11 cellular contexts compared by ENCODE assay signal in the genomic region with DNA sequence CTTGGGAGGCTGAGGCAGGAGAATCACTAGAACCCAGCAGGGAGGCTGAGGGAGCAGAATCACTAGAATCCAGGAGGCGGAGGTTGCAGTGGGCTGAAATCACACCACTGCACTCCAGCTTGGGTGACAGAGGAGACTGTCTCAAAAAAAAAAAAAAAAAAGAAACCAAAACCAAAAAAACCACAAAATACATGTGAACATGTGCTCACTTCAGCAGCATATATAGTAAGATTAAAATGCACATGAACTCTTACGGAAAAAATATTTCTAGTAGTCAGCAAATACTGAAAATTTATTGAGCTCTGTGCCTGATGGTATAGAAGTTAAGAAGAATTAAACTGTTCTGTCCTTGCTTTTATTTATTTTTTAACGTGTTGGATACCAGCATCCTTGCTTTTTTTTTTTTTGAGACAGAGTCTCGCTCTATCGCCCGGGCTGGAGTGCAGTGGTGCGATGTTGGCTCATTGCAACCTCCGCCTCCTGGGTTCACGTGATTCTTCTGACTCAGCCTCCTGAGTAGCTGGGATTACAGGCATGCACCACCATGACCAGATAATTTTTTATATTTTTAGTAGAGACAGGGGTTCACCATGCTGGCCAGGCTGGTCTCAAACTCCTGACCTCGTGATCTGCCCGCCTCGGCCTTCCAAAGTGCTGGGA. TPM values are rescaled to one million over a fixed set of nuclear protein-coding genes. Genes with fewer than 3 reads are reported as not detected.
DNase-seq lines count a peak whose midpoint lies in the region; ATAC-seq lines count a peak whose summit lies in the region.
"Had no signal": no experiment of that assay in that cellular context is flagged by ENCODE, and none has a peak within 500 bp of the region (broad histone marks: within the 10 kb centered on the region; RNA-seq: fewer than 3 reads in every experiment).

No MANE protein-coding gene starts in this region.

- no peaks in the 10 kb centered on the region for H3K36me3 Mint-ChIP-seq in activated CD8-positive, alpha-beta T cell treated with anti-CD3 and anti-CD28 coated beads, Interleukin-2, amount 10 ng/mL, durations not matched to agents 7 days and 5 days (ENCODE audit: low read depth)

- CTCF ChIA-PET in activated CD8-positive, alpha-beta T cell treated with anti-CD3 and anti-CD28 coated beads, Interleukin-2, amount 10 ng/mL, durations not matched to agents 7 days and 5 days (lab: Charles Lee) = interaction anchor here (1.1 kb wide), 1 partner anchor 31 kb away, joined by 3 read pairs; no protein-coding TSS in a partner anchor

- DNase-seq in activated T-cell treated with anti-CD3 and anti-CD28 coated beads for 4 hours (peak; percentile 34), islet precursor cell (no peak)
- no peak for DNase-seq in activated T-cell treated with anti-CD3 and anti-CD28 coated beads, Interleukin-2, amount 50 U/mL, for 1 hour
- DNase-seq in activated CD8-positive, alpha-beta T cell treated with anti-CD3 and anti-CD28 coated beads, Interleukin-2, amount 10 ng/mL, durations not matched to agents 7 days and 5 days = peak; percentile 47
- peak; percentile 12 to 74 (median 38) for DNase-seq in stimulated activated naive CD4-positive, alpha-beta T cell (lab: John Stamatoyannopoulos, UW)
- no peak for DNase-seq in effector CD4-positive, alpha-beta T cell
- DNase-seq: NCI-H1092 treated with DMSO at 0.1 percent for 48 hours, pancreas, Right ventricle myocardium superior had no signal

- H3K27me3 Mint-ChIP-seq in activated CD8-positive, alpha-beta T cell treated with anti-CD3 and anti-CD28 coated beads, Interleukin-2, amount 10 ng/mL, durations not matched to agents 7 days and 5 days (ENCODE audit: low read depth) = no peaks in the 10 kb centered on the region

- H3K4me3 Mint-ChIP-seq in activated CD8-positive, alpha-beta T cell treated with anti-CD3 and anti-CD28 coated beads, Interleukin-2, amount 10 ng/mL, durations not matched to agents 7 days and 5 days = peak overlapping the region; percentile 12

- ATAC-seq in HG03159 (IDR thresholded peaks at IDR 0.05; ENCODE audit: unreplicated experiment) (peak; percentile 81), GM21529 (IDR thresholded peaks at IDR 0.05; ENCODE audit: unreplicated experiment) (no peak)
- peak; percentile 76 for ATAC-seq in activated CD8-positive, alpha-beta T cell treated with anti-CD3 and anti-CD28 coated beads, Interleukin-2, amount 10 ng/mL, durations not matched to agents 7 days and 5 days
- ATAC-seq: pancreas had no signal

- no peaks in the 10 kb centered on the region for H3K9me3 Mint-ChIP-seq in activated CD8-positive, alpha-beta T cell treated with anti-CD3 and anti-CD28 coated beads, Interleukin-2, amount 10 ng/mL, durations not matched to agents 7 days and 5 days (ENCODE audit: insufficient read depth)

- POLR2A ChIA-PET in activated CD8-positive, alpha-beta T cell treated with anti-CD3 and anti-CD28 coated beads, Interleukin-2, amount 10 ng/mL, durations not matched to agents 7 days and 5 days (lab: Charles Lee) = interaction anchor here (1.3 to 2.1 kb wide), 3 partner anchors 9 to 20 kb away, joined by 3 to 9 read pairs (median 8); a partner anchor contains a TSS

- H3K27ac Mint-ChIP-seq in activated CD8-positive, alpha-beta T cell treated with anti-CD3 and anti-CD28 coated beads, Interleukin-2, amount 10 ng/mL, durations not matched to agents 7 days and 5 days = peak overlapping the region; percentile 21

- H3K4me1 Mint-ChIP-seq in activated CD8-positive, alpha-beta T cell treated with anti-CD3 and anti-CD28 coated beads, Interleukin-2, amount 10 ng/mL, durations not matched to agents 7 days and 5 days (ENCODE audit: low read depth) = peaks cover 24% of the 10 kb centered on the region

RNA-seq across cellular contexts. Expression of a gene that starts 9.6 kb away (rescaled TPM):
- 1 to 10 TPM; 4.8 to 5.2 TPM for total RNA-seq in activated CD8-positive, alpha-beta T cell treated with anti-CD3 and anti-CD28 coated beads, Interleukin-2, amount 10 ng/mL, durations not matched to agents 7 days and 5 days

RNA-seq across cellular contexts. Expression of a gene that starts 18.3 kb away (rescaled TPM):
- 100 to 1,000 TPM; 512 to 515 TPM for total RNA-seq in activated CD8-positive, alpha-beta T cell treated with anti-CD3 and anti-CD28 coated beads, Interleukin-2, amount 10 ng/mL, durations not matched to agents 7 days and 5 days

RNA-seq across cellular contexts. Expression of a gene that starts 55.9 kb away (rescaled TPM):
- total RNA-seq in activated CD8-positive, alpha-beta T cell treated with anti-CD3 and anti-CD28 coated beads, Interleukin-2, amount 10 ng/mL, durations not matched to agents 7 days and 5 days = not detected
- total RNA-seq: Right ventricle myocardium superior had no signal

Comparison
In these comparisons a context has a peak if more than half of its experiments do, and no peak if none do; other contexts are left out.
1. DNase-seq: peak in activated T-cell treated with anti-CD3 and anti-CD28 coated beads for 4 hours (single experiment), activated CD8-positive, alpha-beta T cell treated with anti-CD3 and anti-CD28 coated beads, Interleukin-2, amount 10 ng/mL, durations not matched to agents 7 days and 5 days (single experiment) and stimulated activated naive CD4-positive, alpha-beta T cell (6 of 6); none in activated T-cell treated with anti-CD3 and anti-CD28 coated beads, Interleukin-2, amount 50 U/mL, for 1 hour (single experiment), islet precursor cell (single experiment) and effector CD4-positive, alpha-beta T cell (single experiment).